Comparison of ENCODE assay signal across 12 cellular contexts in the genomic region with DNA sequence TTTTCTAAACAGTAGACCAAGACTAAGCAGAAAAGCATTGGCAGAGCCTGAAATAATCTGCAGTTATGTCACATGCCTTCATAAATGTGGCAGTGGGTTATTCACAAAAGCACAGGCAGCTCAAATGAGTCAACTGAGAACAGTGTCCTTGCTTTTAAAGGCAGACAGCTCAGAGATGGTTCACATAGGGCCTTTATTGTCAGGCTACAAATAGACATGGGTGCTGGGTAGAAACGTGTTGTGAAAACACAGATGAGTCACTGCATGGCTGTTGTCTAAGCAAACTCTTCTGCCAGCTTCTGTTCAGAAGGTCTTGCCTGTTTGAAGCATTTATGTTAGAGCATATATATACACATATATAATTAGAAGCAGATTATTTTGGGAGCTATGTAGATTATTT.
DNase-seq lines count a peak whose midpoint lies in the region; ATAC-seq, FAIRE-seq and TF ChIP-seq lines count a peak whose summit lies in the region.
"Had no signal": no experiment of that assay in that cellular context is flagged by ENCODE, and none has a peak within 500 bp of the region (broad histone marks: within the 10 kb centered on the region; RNA-seq: fewer than 3 reads in every experiment).

No MANE protein-coding gene starts in this region.

- no peak overlapping the region for H3K23ac ChIP-seq in H1 (ENCODE audit: insufficient read length)

- H3K27me3 Mint-ChIP-seq in neural progenitor cell (ENCODE audit: insufficient read depth, low read depth): no peaks in the 10 kb centered on the region

- H3K9ac ChIP-seq in H1 (replicated peaks in 1 of 4; ENCODE audit: extremely low read depth in 1 of 4, low read depth in 3 of 4, low read length in 3 of 4) (no peak overlapping the region), liver (ENCODE audit: low read depth in 1 of 2, low read length in 2 of 2) (no peak overlapping the region), neural progenitor cell (no peak overlapping the region)
- H3K9ac ChIP-seq: BLaER1 treated with 17β-estradiol and CSF1 and Interleukin-3, amounts not matched to agents 10 nM and 100 nM had no signal

- TF ChIP-seq RAD21 in H1 (IDR thresholded peaks at IDR 0.05 in 1 of 2, conservative IDR thresholded peaks at IDR 0.05 in 1 of 2; ENCODE audit: low read depth in 2 of 2, low read length in 2 of 2) (no peak), liver (IDR thresholded peaks at IDR 0.05) (peak; percentile 34 to 42)

- no peak overlapping the region for H3K56ac ChIP-seq in H1 (replicated peaks; ENCODE audit: insufficient read length, low read depth, low read length)

- no peaks in the 10 kb centered on the region for H3K23me2 ChIP-seq in H1 (ENCODE audit: low read depth, low read length)

- H3K4me1 Mint-ChIP-seq in neural progenitor cell: peaks cover 4% of the 10 kb centered on the region

- no peak for FAIRE-seq in H1 (lab: Jason Lieb, UNC)

- no peak overlapping the region for H2AK5ac ChIP-seq in H1 (ENCODE audit: low read depth, low read length)

- H4K20me1 ChIP-seq in H1 (replicated peaks in 1 of 2; ENCODE audit: control insufficient read depth in 1 of 2, insufficient read depth in 2 of 2, low read length in 2 of 2) (no peaks in the 10 kb centered on the region), neural progenitor cell (ENCODE audit: low read depth) (no peaks in the 10 kb centered on the region)
- H4K20me1 ChIP-seq: BLaER1 treated with 17β-estradiol and CSF1 and Interleukin-3, amounts not matched to agents 10 nM and 100 nM had no signal

- H3K9me3 Mint-ChIP-seq in neural progenitor cell: no peaks in the 10 kb centered on the region
- H3K9me3 Mint-ChIP-seq: H9 had no signal

- CTCF ChIA-PET in H1 (lab: Charles Lee; ENCODE audit: partially characterized antibody): interaction anchor here (0.7 kb wide), 1 partner anchor 178 kb away, joined by 3 read pairs; no protein-coding TSS in a partner anchor

- no peak overlapping the region for H3K14ac ChIP-seq in H1 (ENCODE audit: insufficient read length)

- no peak overlapping the region for H2BK5ac ChIP-seq in H1 (ENCODE audit: low read depth, low read length)

- no peak overlapping the region for H3K18ac ChIP-seq in H1 (ENCODE audit: extremely low read depth, low read length)

- H3K9me3 ChIP-seq in H1 (ENCODE audit: insufficient read depth in 2 of 2, low read depth in 1 of 2, low read length in 1 of 2): no peaks in the 10 kb centered on the region
- no peaks in the 10 kb centered on the region for H3K9me3 ChIP-seq in liver (ENCODE audit: control insufficient read depth in 4 of 4, low read length in 3 of 4)
- no peaks in the 10 kb centered on the region for H3K9me3 ChIP-seq in neural progenitor cell (ENCODE audit: low read depth)
- H3K9me3 ChIP-seq: BLaER1 treated with 17β-estradiol and CSF1 and Interleukin-3, amounts not matched to agents 10 nM and 100 nM; thoracic aorta had no signal

- H2BK20ac ChIP-seq in H1 (ENCODE audit: low read length): no peak overlapping the region

- POLR2A ChIA-PET in H1 (lab: Charles Lee; ENCODE audit: partially characterized antibody): no interaction called here

- H2BK15ac ChIP-seq in H1 (ENCODE audit: low read length): no peak overlapping the region

- H3K4me3 Mint-ChIP-seq in neural progenitor cell: no peak overlapping the region
- H3K4me3 Mint-ChIP-seq: H9 had no signal

- no peak overlapping the region for H3K27ac Mint-ChIP-seq in neural progenitor cell
- H3K27ac Mint-ChIP-seq: H9 had no signal

- no peak for TF ChIP-seq POLR2A in H1 (IDR thresholded peaks at IDR 0.05; ENCODE audit: control extremely low read depth in 1 of 2, low read depth in 2 of 2, low read length in 2 of 2)

- H3K4me3 ChIP-seq in H1 (ENCODE audit: extremely low read depth in 1 of 4, insufficient read depth in 2 of 4, low read depth in 3 of 4, low read length in 4 of 4) (no peak overlapping the region), liver (ENCODE audit: low read depth in 1 of 3, low read length in 3 of 3) (no peak overlapping the region), neural progenitor cell (no peak overlapping the region)
- H3K4me3 ChIP-seq: BLaER1 treated with 17β-estradiol and CSF1 and Interleukin-3, amounts not matched to agents 10 nM and 100 nM; thoracic aorta had no signal

- no peak overlapping the region for H4K5ac ChIP-seq in H1 (ENCODE audit: insufficient read length, low read depth, low read length)

- 73% methylated on average over 1 of the region's 1 CpG; no CpG with 5 or more reads in 1 of the 2 experiments for WGBS in H1 (ENCODE audit: extremely low coverage in 1 of 2, insufficient coverage in 1 of 2, insufficient read length in 1 of 2, insufficient replicate concordance in 2 of 2, low coverage in 1 of 2, low lambda C conversion rate in 2 of 2, missing lambda C conversion rate in 1 of 2), 2 experiments
- 48% methylated on average over 1 of the region's 1 CpG for WGBS in liver

- no peak for TF ChIP-seq EP300 in H1 (IDR thresholded peaks at IDR 0.05; ENCODE audit: borderline replicate concordance in 1 of 2, low read depth in 2 of 2, low read length in 2 of 2)

- H3K27me3 ChIP-seq in H1 (replicated peaks in 1 of 4; ENCODE audit: control insufficient read depth in 3 of 4, extremely low read depth in 1 of 4, insufficient read depth in 3 of 4, low read length in 3 of 4): no peaks in the 10 kb centered on the region
- H3K27me3 ChIP-seq in liver (ENCODE audit: control insufficient read depth in 4 of 4, insufficient read depth in 4 of 4, low read length in 3 of 4): no peaks in the 10 kb centered on the region
- no peaks in the 10 kb centered on the region for H3K27me3 ChIP-seq in neural progenitor cell
- H3K27me3 ChIP-seq: BLaER1 treated with 17β-estradiol and CSF1 and Interleukin-3, amounts not matched to agents 10 nM and 100 nM had no signal

- no peaks in the 10 kb centered on the region for H3K36me3 Mint-ChIP-seq in neural progenitor cell

- no peak overlapping the region for H3K4ac ChIP-seq in H1 (replicated peaks; ENCODE audit: insufficient read length, low read depth, low read length)

- DNase-seq in AG08395 (ENCODE audit: low spot score): peak; percentile 84
- DNase-seq in HS-5 (ENCODE audit: low read depth): peak; percentile 68
- no peak for DNase-seq in H1 (ENCODE audit: low read depth in 1 of 2, low spot score in 2 of 2)
- DNase-seq in neural progenitor cell (ENCODE audit: low spot score): no peak
- DNase-seq in NCI-H2227 (lab: John Stamatoyannopoulos, UW; ENCODE audit: unreplicated experiment): no peak
- DNase-seq: activated CD4-positive, alpha-beta T cell treated with anti-CD3 and anti-CD28 coated beads, Interleukin-2, amount 50 U/mL, for 4 hours; H9 had no signal

- H4K8ac ChIP-seq in H1 (ENCODE audit: extremely low read depth, insufficient read depth, low read length): no peak overlapping the region

- H3K4me1 ChIP-seq in H1 (replicated peaks in 1 of 4; ENCODE audit: control insufficient read depth in 3 of 4, insufficient read depth in 4 of 4, low read length in 3 of 4) (no peaks in the 10 kb centered on the region), liver (ENCODE audit: control insufficient read depth in 4 of 4, insufficient read depth in 4 of 4, low read length in 3 of 4) (no peaks in the 10 kb centered on the region), neural progenitor cell (no peaks in the 10 kb centered on the region)
- H3K4me1 ChIP-seq: BLaER1 treated with 17β-estradiol and CSF1 and Interleukin-3, amounts not matched to agents 10 nM and 100 nM had no signal

- H2BK120ac ChIP-seq in H1 (replicated peaks; ENCODE audit: low read depth, low read length): no peak overlapping the region

- H3K4me2 ChIP-seq in H1 (ENCODE audit: insufficient read depth in 1 of 2, low read depth in 2 of 2, low read length in 2 of 2) (no peak overlapping the region), neural progenitor cell (no peak overlapping the region)
- H3K4me2 ChIP-seq: BLaER1 treated with 17β-estradiol and CSF1 and Interleukin-3, amounts not matched to agents 10 nM and 100 nM had no signal

- H3F3A ChIP-seq in neural progenitor cell (ENCODE audit: low read depth): no peaks in the 10 kb centered on the region

- H3K79me2 ChIP-seq in H1 (ENCODE audit: control insufficient read depth in 1 of 2, insufficient read depth in 2 of 2, low read length in 2 of 2) (no peaks in the 10 kb centered on the region), neural progenitor cell (ENCODE audit: low read depth) (no peaks in the 10 kb centered on the region)

- TF ChIP-seq CTCF in H1 (IDR thresholded peaks at IDR 0.05; ENCODE audit: control extremely low read depth in 1 of 3, insufficient read depth in 1 of 3, low read depth in 1 of 3, low read length in 3 of 3): no peak
- no peak for TF ChIP-seq CTCF in liver (IDR thresholded peaks at IDR 0.05; ENCODE audit: low read depth, low read length, missing input control)
- TF ChIP-seq CTCF in neural progenitor cell (IDR thresholded peaks at IDR 0.05): no peak

- H2AFZ ChIP-seq in H1 (ENCODE audit: low read length) (0 out of 2 replicates have a peak overlapping the region, but pooled peaks have one; percentile 1), neural progenitor cell (replicated peaks) (no peak overlapping the region)

- H3K79me1 ChIP-seq in H1 (ENCODE audit: low read depth, low read length): no peaks in the 10 kb centered on the region

- H2BK12ac ChIP-seq in H1 (ENCODE audit: low read depth, low read length): no peak overlapping the region

- no peak for ATAC-seq in activated CD4-positive, CD25-positive, alpha-beta regulatory T cell treated with anti-CD3 and anti-CD28 coated beads, Interleukin-2, amount 50 U/mL, for 24 hours
- no peak for ATAC-seq in HG03039 (IDR thresholded peaks at IDR 0.05; ENCODE audit: unreplicated experiment)

- no peak overlapping the region for H4K91ac ChIP-seq in H1 (replicated peaks; ENCODE audit: insufficient read length, low read length)

- H3K27ac ChIP-seq in H1 (ENCODE audit: low read depth, low read length) (no peak overlapping the region), liver (ENCODE audit: low read depth in 1 of 2, low read length in 2 of 2) (no peak overlapping the region), neural progenitor cell (no peak overlapping the region)
- H3K27ac ChIP-seq: BLaER1 treated with 17β-estradiol and CSF1 and Interleukin-3, amounts not matched to agents 10 nM and 100 nM; thoracic aorta had no signal

- H3K36me3 ChIP-seq in H1 (ENCODE audit: control insufficient read depth in 2 of 4, insufficient read depth in 4 of 4, low read length in 3 of 4) (no peaks in the 10 kb centered on the region), liver (ENCODE audit: control insufficient read depth in 4 of 4, insufficient read depth in 3 of 4, low read depth in 1 of 4, low read length in 3 of 4) (peaks cover 0 to 8% (median 0%) of the 10 kb centered on the region in 4 donors), neural progenitor cell (no peaks in the 10 kb centered on the region)
- H3K36me3 ChIP-seq: BLaER1 treated with 17β-estradiol and CSF1 and Interleukin-3, amounts not matched to agents 10 nM and 100 nM; thoracic aorta had no signal

TF ChIP-seq in H1, 55 proteins besides CTCF, POLR2A, EP300 and RAD21 (continues in another document):
- TF ChIP-seq CHD1 (IDR thresholded peaks at IDR 0.05; ENCODE audit: low read depth, low read length): no peak
- TF ChIP-seq PHF8 (conservative IDR thresholded peaks at IDR 0.05; ENCODE audit: low read depth, low read length): no peak

TF ChIP-seq in liver, 16 proteins besides CTCF, POLR2A, EP300 and RAD21 (continues in another document):
- TF ChIP-seq ATF3 (IDR thresholded peaks at IDR 0.05): peak; percentile 41

Comparison
In these comparisons a context has a peak if more than half of its experiments do, and no peak if none do; other contexts are left out.
1. DNase-seq: peak in AG08395 (single experiment) and HS-5 (single experiment); none in H1 (0 of 2), neural progenitor cell (single experiment) and NCI-H2227 (single experiment).